Comparison of ENCODE assay signal across 24 cellular contexts in the genomic region with DNA sequence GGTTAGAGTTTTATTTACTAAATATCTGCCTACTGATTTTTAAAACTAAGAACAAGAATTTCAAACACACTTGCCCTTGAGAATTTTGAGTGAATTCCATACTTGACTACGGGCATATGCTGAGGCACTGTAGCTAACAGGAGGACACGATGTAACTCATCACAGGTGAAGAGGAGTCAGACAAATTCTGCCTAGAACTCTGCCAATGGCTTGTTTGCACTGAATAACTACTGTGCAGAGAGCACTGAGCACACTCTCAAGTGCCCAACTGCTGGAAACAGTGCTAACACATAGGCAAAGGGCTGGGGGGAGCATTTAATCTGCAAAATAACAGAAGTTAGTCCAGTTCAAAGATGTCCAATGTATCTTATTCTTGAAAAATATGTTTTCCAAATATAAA.
"Had no signal": no experiment of that assay in that cellular context is flagged by ENCODE, and none has a peak within 500 bp of the region (broad histone marks: within the 10 kb centered on the region; RNA-seq: fewer than 3 reads in every experiment).

No MANE protein-coding gene starts in this region.

- H3K27me3 Mint-ChIP-seq: central memory CD8-positive, alpha-beta T cell; progenitor cell of endocrine pancreas; stimulated activated naive B cell treated with anti-CD40 and anti-IgM and Interleukin-4, amounts not matched to agents 10 μg/mL and 1 μg/mL and 100 μg/mL, for 72 hours; stimulated activated naive CD8-positive, alpha-beta T cell treated with anti-CD3 and anti-CD28 coated beads, Interleukin-15, Interleukin-2, amounts not matched to agents 100 ng/mL and 50 ng/mL, for 24 hours; type B pancreatic cell had no signal

- H3K36me3 Mint-ChIP-seq: natural killer cell; stimulated activated naive B cell treated with anti-CD40 and anti-IgM and Interleukin-4, amounts not matched to agents 10 μg/mL and 1 μg/mL and 100 μg/mL, for 72 hours had no signal

- H3K4me3 Mint-ChIP-seq: central memory CD8-positive, alpha-beta T cell; natural killer cell; stimulated activated naive B cell treated with anti-CD40 and anti-IgM and Interleukin-4, amounts not matched to agents 10 μg/mL and 1 μg/mL and 100 μg/mL, for 72 hours; stimulated activated naive CD8-positive, alpha-beta T cell treated with anti-CD3 and anti-CD28 coated beads, Interleukin-15, Interleukin-2, amounts not matched to agents 100 ng/mL and 50 ng/mL, for 24 hours; type B pancreatic cell had no signal

- H3K27me3 ChIP-seq: dorsolateral prefrontal cortex, gastrocnemius medialis, ovary, right lobe of liver had no signal

- H3K36me3 ChIP-seq: ovary had no signal

- H3K4me1 Mint-ChIP-seq: central memory CD8-positive, alpha-beta T cell; natural killer cell; stimulated activated naive B cell treated with anti-CD40 and anti-IgM and Interleukin-4, amounts not matched to agents 10 μg/mL and 1 μg/mL and 100 μg/mL, for 72 hours had no signal

- ATAC-seq: esophagus mucosa; gastrocnemius medialis; natural killer cell; right lobe of liver; stimulated activated naive B cell treated with anti-CD40 and anti-IgM and Interleukin-4, amounts not matched to agents 10 μg/mL and 1 μg/mL and 100 μg/mL, for 72 hours had no signal

- H3K27ac ChIP-seq: epithelial cell of prostate, gastrocnemius medialis, ovary, right lobe of liver had no signal

- H3K9me3 ChIP-seq: gastrocnemius medialis, ovary, right lobe of liver had no signal

- H3K4me3 ChIP-seq: dorsolateral prefrontal cortex, gastrocnemius medialis, ovary, right lobe of liver had no signal

- H3K9me3 Mint-ChIP-seq: stimulated activated naive CD8-positive, alpha-beta T cell treated with anti-CD3 and anti-CD28 coated beads, Interleukin-15, Interleukin-2, amounts not matched to agents 100 ng/mL and 50 ng/mL, for 24 hours had no signal

- DNase-seq: cortex of kidney; dorsolateral prefrontal cortex; effector CD4-positive, alpha-beta T cell; foreskin fibroblast; gastrocnemius medialis; head of caudate nucleus; mesenchymal stem cell; midbrain; natural killer cell; occipital lobe; ovary; right lobe of liver; small intestine; stimulated activated CD4-positive, alpha-beta T cell treated with anti-CD3 and anti-CD28 coated beads, Interleukin-15, amount 100 ng/mL, for 24 hours; stimulated activated CD4-positive, alpha-beta T cell treated with anti-CD3 and anti-CD28 coated beads, Interleukin-2, amount 100 ng/mL, for 48 hours; stimulated activated naive B cell treated with anti-CD40 and anti-IgM and Interleukin-4, amounts not matched to agents 10 μg/mL and 1 μg/mL and 100 μg/mL, for 72 hours had no signal

- H3K27ac Mint-ChIP-seq: natural killer cell; progenitor cell of endocrine pancreas; stimulated activated naive B cell treated with anti-CD40 and anti-IgM and Interleukin-4, amounts not matched to agents 10 μg/mL and 1 μg/mL and 100 μg/mL, for 72 hours; stimulated activated naive CD8-positive, alpha-beta T cell treated with anti-CD3 and anti-CD28 coated beads, Interleukin-15, Interleukin-2, amounts not matched to agents 100 ng/mL and 50 ng/mL, for 24 hours; type B pancreatic cell had no signal

- FAIRE-seq: keratinocyte, small intestine, urothelium cell line had no signal

- H3K4me1 ChIP-seq: right lobe of liver had no signal
